ENCODE assay signal across 10 cellular contexts in genomic region chr2:200352631-200353030, GRCh38. TPM values are rescaled to one million over a fixed set of nuclear protein-coding genes. Genes with fewer than 3 reads are reported as not detected.
DNase-seq lines count a peak whose midpoint lies in the region; ATAC-seq and TF ChIP-seq lines count a peak whose summit lies in the region.
"Had no signal": no experiment of that assay in that cellular context is flagged by ENCODE, and none has a peak within 500 bp of the region (broad histone marks: within the 10 kb centered on the region; RNA-seq: fewer than 3 reads in every experiment).

No MANE protein-coding gene starts in this region.

- no peaks in the 10 kb centered on the region for H3K27me3 ChIP-seq in aorta (ENCODE audit: control insufficient read depth in 1 of 2, insufficient read depth in 2 of 2, low read length in 1 of 2)

- no peak for DNase-seq in left ventricle myocardium superior
- DNase-seq in Right ventricle myocardium inferior (ENCODE audit: missing footprints): no peak
- DNase-seq in epithelial cell of esophagus (ENCODE audit: low read depth): peak; percentile 61
- no peak for DNase-seq in nephron progenitor cell
- no peak for DNase-seq in aorta
- DNase-seq in lower leg skin (ENCODE audit: low spot score in 2 of 2): no peak
- DNase-seq: stimulated activated CD4-positive, alpha-beta T cell treated with anti-CD3 and anti-CD28 coated beads, Interleukin-2, amount 100 ng/mL, for 48 hours had no signal

- H3K4me3 ChIP-seq in epithelial cell of esophagus (ENCODE audit: low read length): no peak overlapping the region
- no peak overlapping the region for H3K4me3 ChIP-seq in aorta (ENCODE audit: low read length in 2 of 2)
- H3K4me3 ChIP-seq in lower leg skin (ENCODE audit: low read depth, poor library complexity, severe bottlenecking): no peak overlapping the region

- 12 to 13% methylated on average over 1 of the region's 1 CpG for WGBS in aorta, 2 donors
- WGBS in lower leg skin, 2 donors: 50 to 64% methylated on average over 1 of the region's 1 CpG

- TF ChIP-seq CTCF in epithelial cell of esophagus (IDR thresholded peaks at IDR 0.05; ENCODE audit: insufficient read depth, low read depth, low read length, missing control alignments) (no peak), nephron progenitor cell (IDR thresholded peaks at IDR 0.05) (no peak), lower leg skin (IDR thresholded peaks at IDR 0.05) (no peak)

- H3K4me1 ChIP-seq in aorta (ENCODE audit: control insufficient read depth in 1 of 2, insufficient read depth in 2 of 2, low read length in 2 of 2): peaks cover 5 to 10% of the 10 kb centered on the region in 2 donors

- H3K36me3 Mint-ChIP-seq in nephron progenitor cell (ENCODE audit: low read depth): peaks cover 11% of the 10 kb centered on the region

- TF ChIP-seq POLR2A in lower leg skin (IDR thresholded peaks at IDR 0.05): no peak

- no peaks in the 10 kb centered on the region for H3K9me3 Mint-ChIP-seq in nephron progenitor cell
- H3K9me3 Mint-ChIP-seq: activated T-helper 2 cell treated with anti-CD3 and anti-CD28 coated beads, Interferon-gamma antibody, Interleukin-2, Interleukin-4, amounts not matched to agents 10 μg/mL and 5 μg/mL and 100 μg/mL, durations not matched to agents 14 hours and 24 hours and 36 hours had no signal

- H3K4me1 Mint-ChIP-seq in nephron progenitor cell: peaks cover 52% of the 10 kb centered on the region

- no peak overlapping the region for H3K4me3 Mint-ChIP-seq in nephron progenitor cell

- no peaks in the 10 kb centered on the region for H3K27me3 Mint-ChIP-seq in nephron progenitor cell (ENCODE audit: low read depth, poor library complexity)

- H3K9me3 ChIP-seq in aorta (ENCODE audit: control insufficient read depth, low read length): no peaks in the 10 kb centered on the region

- H3K27ac Mint-ChIP-seq in nephron progenitor cell: peak overlapping the region; percentile 69
- H3K27ac Mint-ChIP-seq: activated T-helper 2 cell treated with anti-CD3 and anti-CD28 coated beads, Interferon-gamma antibody, Interleukin-2, Interleukin-4, amounts not matched to agents 10 μg/mL and 5 μg/mL and 100 μg/mL, durations not matched to agents 14 hours and 24 hours and 36 hours had no signal

- H3K36me3 ChIP-seq in aorta (ENCODE audit: control insufficient read depth in 1 of 2, insufficient read depth in 2 of 2, low read length in 1 of 2): no peaks in the 10 kb centered on the region

- intact Hi-C loops in left ventricle myocardium superior (cut with micrococcal nuclease) (no loop called here), Right ventricle myocardium inferior (cut with DNase I) (loop anchor here (5.0 kb wide), 1 partner anchor 40 kb away; no protein-coding TSS in a partner anchor), aorta (cut with DNase I) (loop anchor here in 1 of 2 donors (10.0 kb wide), 1 partner anchor 52 kb away; no protein-coding TSS in a partner anchor), lower leg skin (cut with DNase I; ENCODE audit: low total_unique reads) (no loop called here)

- ATAC-seq in left ventricle myocardium superior (peak; percentile 13), Right ventricle myocardium inferior (no peak), aorta (ENCODE audit: low FRiP score) (no peak), GM21515 (IDR thresholded peaks at IDR 0.05; ENCODE audit: unreplicated experiment) (no peak), HG02588 (IDR thresholded peaks at IDR 0.05; ENCODE audit: unreplicated experiment) (no peak)

- H3K27ac ChIP-seq in aorta (ENCODE audit: low read depth in 1 of 2, low read length in 2 of 2): peak overlapping the region; percentile 12 to 93

RNA-seq across cellular contexts. Expression of gene SPATS2L, which starts 46.1 kb away (rescaled TPM):
- total RNA-seq in left ventricle myocardium superior (98.0 TPM), Right ventricle myocardium inferior (89.5 TPM), aorta (10 to 100 TPM; 59.8 to 67.5 TPM), lower leg skin (10 to 100 TPM; 60.7 to 81.3 (median 61.3) TPM)
- 10 to 100 TPM; 45.0 to 82.0 TPM for polyA plus RNA-seq in aorta
